In genomic region chr21:26405071-26405470, GRCh38 we compare ENCODE assay signal across 11 cellular contexts.
DNase-seq lines count a peak whose midpoint lies in the region; ATAC-seq lines count a peak whose summit lies in the region.
"Had no signal": no experiment of that assay in that cellular context is flagged by ENCODE, and none has a peak within 500 bp of the region (broad histone marks: within the 10 kb centered on the region; RNA-seq: fewer than 3 reads in every experiment).

No MANE protein-coding gene starts in this region.

- DNase-seq in A172 (ENCODE audit: low spot score) (peak; percentile 35), HT1080 (ENCODE audit: low read depth) (peak; percentile 10), astrocyte of the hippocampus (ENCODE audit: low read depth, low spot score) (peak; percentile 37), left kidney (ENCODE audit: low read depth, low spot score) (peak; percentile 19), DMS79 treated with DMSO at 0.1 percent for 48 hours (lab: John Stamatoyannopoulos, UW) (no peak), hypothalamus (lab: John Stamatoyannopoulos, UW) (no peak)
- no peak for DNase-seq in activated T-cell treated with anti-CD3 and anti-CD28 coated beads, Interleukin-2, amount 50 U/mL, for 1 hour
- DNase-seq: DMS153, T-cell, tibial artery had no signal

- no peak for ATAC-seq in GM21447 (IDR thresholded peaks at IDR 0.05; ENCODE audit: unreplicated experiment)
- ATAC-seq: T-cell had no signal

Comparison
In these comparisons a context has a peak if more than half of its experiments do, and no peak if none do; other contexts are left out.
1. DNase-seq: peak in A172 (single experiment), HT1080 (single experiment), astrocyte of the hippocampus (single experiment) and left kidney (single experiment); none in DMS79 treated with DMSO at 0.1 percent for 48 hours (single experiment), activated T-cell treated with anti-CD3 and anti-CD28 coated beads, Interleukin-2, amount 50 U/mL, for 1 hour (single experiment) and hypothalamus (0 of 51).